19 cellular contexts compared by ENCODE assay signal in genomic region chr10:96947036-96947435, GRCh38.
"Had no signal": no experiment of that assay in that cellular context is flagged by ENCODE, and none has a peak within 500 bp of the region (broad histone marks: within the 10 kb centered on the region; RNA-seq: fewer than 3 reads in every experiment).

No MANE protein-coding gene starts in this region.

- H3K27me3 ChIP-seq: colonic mucosa, pancreas, sigmoid colon had no signal

- H3K4me3 Mint-ChIP-seq: immature natural killer cell; natural killer cell treated with Interleukin-12 subunit alpha and Interleukin-12 subunit beta and Interleukin-15 and Interleukin-18, amount 100 ng/mL, for 72 hours had no signal

- FAIRE-seq: kidney, pancreas had no signal

- H3K9me3 ChIP-seq: colonic mucosa, lower lobe of right lung, pancreas, prostate gland, sigmoid colon had no signal

- ATAC-seq: left colon; lower lobe of right lung; natural killer cell treated with Interleukin-12 subunit alpha and Interleukin-12 subunit beta and Interleukin-15 and Interleukin-18, amount 100 ng/mL, for 72 hours; pancreas had no signal

- H3K9me3 Mint-ChIP-seq: immature natural killer cell; natural killer cell treated with Interleukin-12 subunit alpha and Interleukin-12 subunit beta and Interleukin-15 and Interleukin-18, amount 100 ng/mL, for 72 hours had no signal

- H3K4me3 ChIP-seq: colonic mucosa, lower lobe of right lung, pancreas, prostate gland, sigmoid colon had no signal

- H3K27ac ChIP-seq: colonic mucosa, lower lobe of right lung, pancreas, prostate gland, sigmoid colon had no signal

- H3K27me3 Mint-ChIP-seq: natural killer cell treated with Interleukin-12 subunit alpha and Interleukin-12 subunit beta and Interleukin-15 and Interleukin-18, amount 100 ng/mL, for 72 hours had no signal

- H3K36me3 Mint-ChIP-seq: natural killer cell treated with Interleukin-12 subunit alpha and Interleukin-12 subunit beta and Interleukin-15 and Interleukin-18, amount 100 ng/mL, for 72 hours had no signal

- H3K4me1 ChIP-seq: colonic mucosa, lower lobe of right lung, pancreas, prostate gland, sigmoid colon had no signal

- DNase-seq: colonic mucosa; dermis blood vessel endothelial cell; foreskin melanocyte; immature natural killer cell; kidney; left colon; lower lobe of right lung; mesenchymal stem cell; midbrain; occipital lobe; pancreas; retina; sigmoid colon; small intestine; stimulated activated CD4-positive, alpha-beta T cell treated with anti-CD3 and anti-CD28 coated beads, Interleukin-12 subunit alpha, Interleukin-12 subunit beta, amount 100 ng/mL, for 4 hours; stimulated activated naive CD4-positive, alpha-beta T cell treated with Interleukin-2 at 50 U/mL for 16 hours; trophoblast cell had no signal

- H3K36me3 ChIP-seq: colonic mucosa, pancreas, prostate gland had no signal
